17 cellular contexts compared by ENCODE assay signal in genomic region chr13:111287201-111287600, GRCh38. TPM values are rescaled to one million over a fixed set of nuclear protein-coding genes. Genes with fewer than 3 reads are reported as not detected.
DNase-seq lines count a peak whose midpoint lies in the region; ATAC-seq and TF ChIP-seq lines count a peak whose summit lies in the region.
"Had no signal": no experiment of that assay in that cellular context is flagged by ENCODE, and none has a peak within 500 bp of the region (broad histone marks: within the 10 kb centered on the region; RNA-seq: fewer than 3 reads in every experiment).

No MANE protein-coding gene starts in this region.

- H3K9me3 Mint-ChIP-seq in GM23338: no peaks in the 10 kb centered on the region; the same call in 2 of the 3 replicates
- H3K9me3 Mint-ChIP-seq in neural crest cell: no peaks in the 10 kb centered on the region
- H3K9me3 Mint-ChIP-seq: CD4-positive, alpha-beta memory T cell had no signal

- H3K4me2 ChIP-seq in GM23338: no peak overlapping the region
- H3K4me2 ChIP-seq: A549 had no signal

- DNase-seq in GM23338 (ENCODE audit: low spot score) (peak; percentile 31), SJCRH30 (peak in 1 of 2 experiments; percentile 5), dorsolateral prefrontal cortex (no peak), neural crest cell (ENCODE audit: low read depth, low spot score) (no peak), esophagus squamous epithelium (lab: John Stamatoyannopoulos, UW) (no peak), NCI-H2107 treated with DMSO at 0.1 percent for 48 hours (lab: John Stamatoyannopoulos, UW; ENCODE audit: unreplicated experiment) (no peak)
- DNase-seq in stimulated activated CD4-positive, alpha-beta T cell treated with anti-CD3 and anti-CD28 coated beads, Interleukin-2, amount 100 ng/mL, for 24 hours: no peak
- DNase-seq: BE2C; CD4-positive, alpha-beta memory T cell; DMS79 had no signal

- H3K4me3 ChIP-seq in GM23338: no peak overlapping the region
- H3K4me3 ChIP-seq in SJCRH30: no peak overlapping the region
- no peak overlapping the region for H3K4me3 ChIP-seq in dorsolateral prefrontal cortex
- no peak overlapping the region for H3K4me3 ChIP-seq in esophagus squamous epithelium
- H3K4me3 ChIP-seq: A549, GM12878 had no signal

- no peak overlapping the region for H3K4me3 Mint-ChIP-seq in GM23338
- no peak overlapping the region for H3K4me3 Mint-ChIP-seq in neural crest cell
- H3K4me3 Mint-ChIP-seq: CD4-positive, alpha-beta memory T cell had no signal

- H3K9me3 ChIP-seq in SJCRH30 (replicated peaks): no peaks in the 10 kb centered on the region
- H3K9me3 ChIP-seq in esophagus squamous epithelium: no peaks in the 10 kb centered on the region
- H3K9me3 ChIP-seq: A549, BE2C had no signal

- no peaks in the 10 kb centered on the region for H3K79me2 ChIP-seq in GM23338 (replicated peaks; ENCODE audit: insufficient read depth)

- no peaks in the 10 kb centered on the region; the same call in 1 of the 2 replicates for H4K20me1 ChIP-seq in GM23338 (replicated peaks; ENCODE audit: insufficient read depth)

- H3K27ac Mint-ChIP-seq in GM23338 (no peak overlapping the region), neural crest cell (ENCODE audit: unreplicated experiment) (peak overlapping the region; percentile 50)

- no peak for TF ChIP-seq POLR2A in esophagus squamous epithelium (IDR thresholded peaks at IDR 0.05)

- H3K4me1 Mint-ChIP-seq in GM23338: no peaks in the 10 kb centered on the region
- no peaks in the 10 kb centered on the region for H3K4me1 Mint-ChIP-seq in neural crest cell

- H3K27me3 Mint-ChIP-seq in GM23338 (ENCODE audit: insufficient read depth, low read depth, poor library complexity): peaks cover 4% of the 10 kb centered on the region
- no peaks in the 10 kb centered on the region for H3K27me3 Mint-ChIP-seq in neural crest cell (ENCODE audit: low read depth)
- H3K27me3 Mint-ChIP-seq: CD4-positive, alpha-beta memory T cell had no signal

- WGBS in esophagus squamous epithelium, 2 donors: 100% methylated on average over 1 to 7 of the region's 8 CpGs

- TF ChIP-seq CTCF in GM23338 (conservative IDR thresholded peaks at IDR 0.05; ENCODE audit: low read depth in 2 of 2) (no peak), dorsolateral prefrontal cortex (IDR thresholded peaks at IDR 0.05 in 54 of 56, conservative IDR thresholded peaks at IDR 0.05 in 2 of 56; ENCODE audit: low read depth in 1 of 56, partially characterized antibody in 56 of 56) (no peak), neural crest cell (conservative IDR thresholded peaks at IDR 0.05) (no peak), esophagus squamous epithelium (IDR thresholded peaks at IDR 0.05) (no peak)

- H3K4me1 ChIP-seq in GM23338 (ENCODE audit: insufficient read depth) (no peaks in the 10 kb centered on the region), SJCRH30 (peaks cover 20% of the 10 kb centered on the region), esophagus squamous epithelium (peaks cover 6 to 24% (median 9%) of the 10 kb centered on the region in 3 donors)
- H3K4me1 ChIP-seq: A549, BE2C had no signal

- peaks cover 7% of the 10 kb centered on the region; the same call in 1 of the 2 replicates for H3K36me3 ChIP-seq in GM23338 (ENCODE audit: insufficient read depth)
- H3K36me3 ChIP-seq in SJCRH30: no peaks in the 10 kb centered on the region
- peaks cover 20 to 98% (median 30%) of the 10 kb centered on the region in 3 donors for H3K36me3 ChIP-seq in esophagus squamous epithelium

- H3F3A ChIP-seq in GM23338 (replicated peaks; ENCODE audit: low read depth): no peaks in the 10 kb centered on the region

- H3K9me2 ChIP-seq in GM23338 (ENCODE audit: insufficient read depth): no peaks in the 10 kb centered on the region

- no peak overlapping the region for H2AFZ ChIP-seq in GM23338

- no peaks in the 10 kb centered on the region for H3K27me3 ChIP-seq in GM23338 (ENCODE audit: insufficient read depth)
- H3K27me3 ChIP-seq in SJCRH30: no peaks in the 10 kb centered on the region
- no peaks in the 10 kb centered on the region for H3K27me3 ChIP-seq in dorsolateral prefrontal cortex
- H3K27me3 ChIP-seq in esophagus squamous epithelium: no peaks in the 10 kb centered on the region
- H3K27me3 ChIP-seq: BE2C had no signal

- H3K36me3 Mint-ChIP-seq in GM23338 (ENCODE audit: low read depth) (peaks cover 53% of the 10 kb centered on the region), neural crest cell (ENCODE audit: low read depth) (peaks cover 15% of the 10 kb centered on the region)

- intact Hi-C loops in dorsolateral prefrontal cortex (cut with DNase I): loop anchor here in 1 of 2 donors (10.0 kb wide), 1 partner anchor 132 kb away; no protein-coding TSS in a partner anchor
- intact Hi-C loops in esophagus squamous epithelium (cut with DNase I): no loop called here

- H3K27ac ChIP-seq in GM23338 (ENCODE audit: low read depth) (no peak overlapping the region), SJCRH30 (peak overlapping the region; percentile 74), dorsolateral prefrontal cortex (peak overlapping the region in 49 of 59 donors; percentile 0 to 92 (median 49)), esophagus squamous epithelium (no peak overlapping the region)
- H3K27ac ChIP-seq: A549, C4-2B had no signal

- ATAC-seq in GM23338: peak; percentile 40
- ATAC-seq in HG03439 (IDR thresholded peaks at IDR 0.05; ENCODE audit: unreplicated experiment): no peak
- ATAC-seq: A549, GM12878, HCT116 had no signal

TF ChIP-seq in GM23338, 12 proteins besides CTCF, POLR2A, EP300 and RAD21 (continues in another document):
- no peak for TF ChIP-seq ZNF114 (CRISPR knock-in tag; IDR thresholded peaks at IDR 0.05)
- no peak for TF ChIP-seq NANOG (IDR thresholded peaks at IDR 0.05; ENCODE audit: borderline replicate concordance)
- TF ChIP-seq ETS1 (IDR thresholded peaks at IDR 0.05): no peak
- no peak for TF ChIP-seq STAT1 (IDR thresholded peaks at IDR 0.05; ENCODE audit: unreplicated experiment)
- TF ChIP-seq REST (IDR thresholded peaks at IDR 0.05; ENCODE audit: unreplicated experiment): no peak
- no peak for TF ChIP-seq POLR2AphosphoS5 (IDR thresholded peaks at IDR 0.05; ENCODE audit: low read depth)
- TF ChIP-seq EZH2 (IDR thresholded peaks at IDR 0.05; ENCODE audit: low read depth, unreplicated experiment): no peak
- no peak for TF ChIP-seq CREB1 (CRISPR knock-in tag; IDR thresholded peaks at IDR 0.05; ENCODE audit: low read depth)

RNA-seq across cellular contexts. Expression of gene TEX29, which starts 33.2 kb away (rescaled TPM):
- not detected in 2 replicates for total RNA-seq in GM23338 (2014; rRNA removed; shearing (Covaris generic))
- polyA plus RNA-seq in GM23338 (2016; fragmentation: Nextera tagmentation; extraction: Ambion mirVana): 0.31 TPM in 1 of 2 replicates, not detected in the other
- not detected in 2 replicates for total RNA-seq in SJCRH30 (2014; rRNA removed; shearing (Covaris generic))
- total RNA-seq in dorsolateral prefrontal cortex (10 to 100 TPM in 32 of 120 experiments, 1 to 10 TPM in 88; 1.6 to 21.5 (median 7.5) TPM), neural crest cell (0.50 TPM in 1 of 2 replicates, not detected in the other), esophagus squamous epithelium (not detected)
- total RNA-seq: G401, GM12878, HT-29 had no signal

Comparison
In these comparisons a context has a peak if more than half of its experiments do, and no peak if none do; other contexts are left out.
1. H3K27ac ChIP-seq: peak in SJCRH30 (single experiment) and dorsolateral prefrontal cortex (49 of 59); none in GM23338 (single experiment) and esophagus squamous epithelium (0 of 4).